In the genomic region with DNA sequence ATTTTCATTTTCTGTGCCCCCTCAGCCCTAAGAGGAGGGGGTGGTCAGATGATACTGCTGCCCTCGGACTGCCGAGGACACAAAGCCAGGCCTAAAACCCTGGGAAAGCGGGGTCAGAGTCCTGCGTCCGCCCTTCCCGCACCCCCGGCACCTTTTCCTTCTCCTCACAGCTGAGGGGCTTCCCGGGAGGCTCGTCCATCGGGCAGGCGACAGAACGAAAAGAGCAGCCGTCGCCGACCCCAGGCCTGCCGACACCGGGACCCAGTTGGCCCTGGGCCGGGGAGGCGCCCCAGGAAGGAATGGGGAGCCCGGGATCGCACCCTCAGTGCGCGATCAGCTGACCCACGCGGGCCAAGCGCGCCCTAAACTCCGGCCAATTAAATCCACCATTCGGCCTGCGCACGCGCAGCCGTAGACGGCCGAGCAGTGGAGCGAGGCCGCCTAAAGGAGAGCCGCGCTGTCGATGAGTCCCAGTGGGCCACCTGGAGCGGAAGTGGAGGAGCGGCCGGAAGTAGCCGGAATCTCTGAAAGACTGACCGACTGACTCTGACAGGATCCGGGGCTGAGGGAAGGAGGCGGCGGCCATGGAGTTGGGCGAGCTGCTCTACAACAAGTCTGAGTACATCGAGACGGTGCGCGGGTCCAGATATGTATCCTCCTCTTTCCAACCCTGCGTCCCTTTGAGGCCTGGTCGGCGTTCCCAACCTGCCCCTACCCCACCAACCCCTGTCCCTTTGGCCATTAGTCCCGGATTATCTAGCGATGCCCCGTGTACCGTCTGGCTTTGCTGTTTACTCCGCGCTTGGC, we compare ENCODE assay signal across 8 cellular contexts. TPM values are rescaled to one million over a fixed set of nuclear protein-coding genes. Genes with fewer than 3 reads are reported as not detected.
A peak's percentile ranks its signal among the peaks of the same experiment; 100 is the strongest.
DNase-seq lines count a peak whose midpoint lies in the region; ATAC-seq and TF ChIP-seq lines count a peak whose summit lies in the region.

Gene DCTN5 (plus strand): TSS at position 508 of the 807 bp plus-strand sequence. CDS start 77 bp downstream, at position 585.
Gene PALB2 (minus strand): TSS at position 352 of the 807 bp plus-strand sequence. CDS start 153 bp downstream, at position 199.

- no peaks in the 10 kb centered on the region for H3K9me3 ChIP-seq in duodenal mucosa (ENCODE audit: control insufficient read depth in 1 of 2, low read length in 2 of 2)
- H3K9me3 ChIP-seq in right lobe of liver, result no peaks in the 10 kb centered on the region

- H3K27me3 ChIP-seq in duodenal mucosa (ENCODE audit: control insufficient read depth in 1 of 2, insufficient read depth in 2 of 2, low read length in 2 of 2), result no peaks in the 10 kb centered on the region
- H3K27me3 ChIP-seq in right lobe of liver, result no peaks in the 10 kb centered on the region

- H3K4me3 ChIP-seq in duodenal mucosa (ENCODE audit: low read depth in 1 of 2, low read length in 2 of 2) (peak within 1 kb of the TSS; percentile 83 to 98), right lobe of liver (peak within 1 kb of the TSS; percentile 93 to 99 (median 94))

- ATAC-seq in GM19397 (IDR thresholded peaks at IDR 0.05; ENCODE audit: unreplicated experiment) (peak; percentile 98), HG03571 (IDR thresholded peaks at IDR 0.05; ENCODE audit: unreplicated experiment) (peak; percentile 95), right lobe of liver (peak; percentile 99 to 100 (median 100))

- CTCF ChIA-PET in activated CD4-positive, alpha-beta memory T cell treated with anti-CD3 and anti-CD28 coated beads for 36 hours (lab: Charles Lee), result interaction anchor here (1.1 to 1.6 kb wide), 3 partner anchors 44 to 161 kb away, joined by 3 to 7 read pairs (median 3); partner anchors contain the start of genes EARS2 and UBFD1

- no peak for TF ChIP-seq CTCF in CD14-positive monocyte (IDR thresholded peaks at IDR 0.05)
- no peak for TF ChIP-seq CTCF in right lobe of liver (IDR thresholded peaks at IDR 0.05)

- H3K4me3 Mint-ChIP-seq in CD14-positive monocyte, result peak within 1 kb of the TSS; percentile 98
- H3K4me3 Mint-ChIP-seq in activated CD4-positive, alpha-beta memory T cell treated with anti-CD3 and anti-CD28 coated beads for 36 hours, result peak within 1 kb of the TSS; percentile 99

- WGBS in right lobe of liver (ENCODE audit: insufficient coverage, low coverage, low lambda C conversion rate, missing lambda C conversion rate), result 0% methylated on average over 28 of the region's 62 CpGs

- peaks cover 18 to 21% of the 10 kb centered on the region in 2 donors for H3K4me1 ChIP-seq in duodenal mucosa (ENCODE audit: control insufficient read depth in 1 of 2, insufficient read depth in 2 of 2, low read length in 2 of 2)
- H3K4me1 ChIP-seq in right lobe of liver, result peaks cover 0 to 15% (median 0%) of the 10 kb centered on the region in 4 donors

- H3K27ac ChIP-seq in duodenal mucosa (ENCODE audit: low read depth, low read length) (peak within 1 kb of the TSS; percentile 31), right lobe of liver (peak within 1 kb of the TSS; percentile 53 to 70 (median 63))

- peak within 1 kb of the TSS; percentile 69 to 97 for H3K9ac ChIP-seq in duodenal mucosa (ENCODE audit: low read depth in 1 of 2, low read length in 2 of 2)

- DNase-seq in CD14-positive monocyte (ENCODE audit: low spot score) (peak; percentile 93), NCI-H82 (lab: John Stamatoyannopoulos, UW) (peak; percentile 97), right lobe of liver (peak; percentile 94 to 96 (median 95))
- DNase-seq in activated CD4-positive, alpha-beta memory T cell treated with anti-CD3 and anti-CD28 coated beads for 36 hours, result peak; percentile 94
- DNase-seq in stimulated activated CD4-positive, alpha-beta T cell treated with anti-CD3 and anti-CD28 coated beads, Interleukin-4, amount 100 ng/mL, for 4 hours, result peak; percentile 81 to 84

- H3K27ac Mint-ChIP-seq in CD14-positive monocyte, result peak within 1 kb of the TSS; percentile 93 to 97 (median 95)
- H3K27ac Mint-ChIP-seq in activated CD4-positive, alpha-beta memory T cell treated with anti-CD3 and anti-CD28 coated beads for 36 hours, result peak within 1 kb of the TSS; percentile 94

- no peaks in the 10 kb centered on the region for H3K27me3 Mint-ChIP-seq in CD14-positive monocyte (ENCODE audit: low read depth in 3 of 3)
- H3K27me3 Mint-ChIP-seq in activated CD4-positive, alpha-beta memory T cell treated with anti-CD3 and anti-CD28 coated beads for 36 hours, result no peaks in the 10 kb centered on the region

- no peaks in the 10 kb centered on the region for H3K9me3 Mint-ChIP-seq in CD14-positive monocyte
- no peaks in the 10 kb centered on the region for H3K9me3 Mint-ChIP-seq in activated CD4-positive, alpha-beta memory T cell treated with anti-CD3 and anti-CD28 coated beads for 36 hours

- intact Hi-C loops in CD14-positive monocyte (cut with micrococcal nuclease), result loop anchor here in 1 of 2 donors (10.0 kb wide), 1 partner anchor 126 kb away; the partner anchor contains the start of gene GGA2
- intact Hi-C loops in activated CD4-positive, alpha-beta memory T cell treated with anti-CD3 and anti-CD28 coated beads for 36 hours (cut with micrococcal nuclease), result loop anchor here (1.0 to 10.0 kb wide), 5 partner anchors 8 to 136 kb away; partner anchors contain the start of genes EARS2, NDUFAB1, PLK1 and UBFD1
- intact Hi-C loops in right lobe of liver (cut with DNase I), result no loop called here

- H3K36me3 Mint-ChIP-seq in CD14-positive monocyte, result peaks cover 20 to 48% of the 10 kb centered on the region in 2 donors
- peaks cover 27% of the 10 kb centered on the region for H3K36me3 Mint-ChIP-seq in activated CD4-positive, alpha-beta memory T cell treated with anti-CD3 and anti-CD28 coated beads for 36 hours

- peak; percentile 43 for TF ChIP-seq POLR2A in right lobe of liver (IDR thresholded peaks at IDR 0.05)

- peaks cover 18% of the 10 kb centered on the region for H3K4me1 Mint-ChIP-seq in CD14-positive monocyte
- peaks cover 27% of the 10 kb centered on the region for H3K4me1 Mint-ChIP-seq in activated CD4-positive, alpha-beta memory T cell treated with anti-CD3 and anti-CD28 coated beads for 36 hours (ENCODE audit: low read depth)

- H3K36me3 ChIP-seq in duodenal mucosa (ENCODE audit: control insufficient read depth in 1 of 2, insufficient read depth in 2 of 2, low read length in 2 of 2), result peaks cover 0 to 7% of the 10 kb centered on the region in 2 donors
- H3K36me3 ChIP-seq in right lobe of liver, result peaks cover 6 to 15% (median 8%) of the 10 kb centered on the region in 4 donors

- POLR2A ChIA-PET in activated CD4-positive, alpha-beta memory T cell treated with anti-CD3 and anti-CD28 coated beads for 36 hours (lab: Charles Lee), result interaction anchor here (1.2 to 2.0 kb wide), 3 partner anchors 38 to 83 kb away, joined by 3 to 9 read pairs (median 6); partner anchors contain the start of genes EARS2, PLK1 and UBFD1

RNA-seq across cellular contexts. Expression of gene DCTN5, which starts in this region (rescaled TPM):
- 10 to 100 TPM; 42.0 to 54.3 TPM for polyA plus RNA-seq in CD14-positive monocyte
- total RNA-seq in activated CD4-positive, alpha-beta memory T cell treated with anti-CD3 and anti-CD28 coated beads for 36 hours, result 10 to 100 TPM; 55.6 to 56.1 TPM
- total RNA-seq in right lobe of liver, result 10 to 100 TPM; 10.0 to 18.9 (median 18.3) TPM

RNA-seq across cellular contexts. Expression of gene PALB2, which starts in this region (rescaled TPM):
- 1 to 10 TPM; 2.3 to 3.3 TPM for polyA plus RNA-seq in CD14-positive monocyte
- total RNA-seq in activated CD4-positive, alpha-beta memory T cell treated with anti-CD3 and anti-CD28 coated beads for 36 hours, result 10 to 100 TPM; 20.3 to 20.8 TPM
- total RNA-seq in right lobe of liver, result 1 to 10 TPM; 4.3 to 7.7 (median 5.4) TPM

Comparison
In these comparisons a context has a peak if more than half of its experiments do, and no peak if none do; other contexts are left out.
1. Peak in every context shown above with its lines: DNase-seq, ATAC-seq, H3K4me3 ChIP-seq and H3K27ac ChIP-seq.